In genomic region chr1:3245768-3246167, GRCh38 we compare ENCODE assay signal across 13 cellular contexts.
DNase-seq lines count a peak whose midpoint lies in the region; ATAC-seq and TF ChIP-seq lines count a peak whose summit lies in the region.
"Had no signal": no experiment of that assay in that cellular context is flagged by ENCODE, and none has a peak within 500 bp of the region (broad histone marks: within the 10 kb centered on the region; RNA-seq: fewer than 3 reads in every experiment).

No MANE protein-coding gene starts in this region.

- peaks cover 30% of the 10 kb centered on the region; the same call in 1 of the 2 replicates for H4K20me1 ChIP-seq in BLaER1

- H3K9me3 ChIP-seq in BLaER1: no peaks in the 10 kb centered on the region
- H3K9me3 ChIP-seq in thoracic aorta: no peaks in the 10 kb centered on the region
- no peaks in the 10 kb centered on the region for H3K9me3 ChIP-seq in lower lobe of right lung
- H3K9me3 ChIP-seq: HAP-1 had no signal

- no peak overlapping the region for H3K27ac ChIP-seq in BLaER1
- peak overlapping the region; percentile 25 to 60 for H3K27ac ChIP-seq in thoracic aorta
- no peak overlapping the region for H3K27ac ChIP-seq in lower lobe of right lung
- H3K27ac ChIP-seq: C4-2B had no signal

- peaks cover 42% of the 10 kb centered on the region for H3K4me1 Mint-ChIP-seq in neural crest cell

- intact Hi-C loops in lower lobe of right lung (cut with DNase I): no loop called here

- no peaks in the 10 kb centered on the region for H3K9me3 Mint-ChIP-seq in neural crest cell
- H3K9me3 Mint-ChIP-seq: CD4-positive, alpha-beta memory T cell had no signal

- H3K27ac Mint-ChIP-seq in neural crest cell (ENCODE audit: unreplicated experiment): no peak overlapping the region
- H3K27ac Mint-ChIP-seq: CD4-positive, alpha-beta memory T cell had no signal

- no peaks in the 10 kb centered on the region for H3K36me3 ChIP-seq in BLaER1
- H3K36me3 ChIP-seq in thoracic aorta: peaks cover 9% of the 10 kb centered on the region
- no peaks in the 10 kb centered on the region for H3K36me3 ChIP-seq in lower lobe of right lung
- H3K36me3 ChIP-seq: HAP-1 had no signal

- peaks cover 72% of the 10 kb centered on the region for H3K27me3 Mint-ChIP-seq in neural crest cell (ENCODE audit: low read depth)

- no peak for ATAC-seq in thoracic aorta (ENCODE audit: insufficient number of reproducible peaks, low FRiP score, low read depth)
- ATAC-seq in lower lobe of right lung: no peak

- DNase-seq in MV-4-11 (lab: John Stamatoyannopoulos, UW) (peak; percentile 82), neural crest cell (ENCODE audit: low read depth, low spot score) (no peak), thoracic aorta (ENCODE audit: low spot score) (no peak), lower lobe of right lung (no peak), anterior cingulate cortex (lab: John Stamatoyannopoulos, UW) (no peak), DMS53 (lab: John Stamatoyannopoulos, UW) (no peak)
- DNase-seq: ACHN; CD4-positive, alpha-beta memory T cell; DMS79 treated with DMSO at 0.1 percent for 48 hours; EL had no signal

- H3K9ac ChIP-seq in BLaER1: no peak overlapping the region

- H3K36me3 Mint-ChIP-seq in neural crest cell (ENCODE audit: low read depth): peaks cover 3% of the 10 kb centered on the region
- H3K36me3 Mint-ChIP-seq: CD4-positive, alpha-beta memory T cell had no signal

- H3K4me1 ChIP-seq in BLaER1: peaks cover 8% of the 10 kb centered on the region; the same call in 1 of the 2 replicates
- H3K4me1 ChIP-seq in thoracic aorta (ENCODE audit: control insufficient read depth in 1 of 2, low read depth in 2 of 2): peaks cover 30 to 73% of the 10 kb centered on the region in 2 donors
- peaks cover 10% of the 10 kb centered on the region for H3K4me1 ChIP-seq in lower lobe of right lung

- H3K4me3 Mint-ChIP-seq in neural crest cell: peak overlapping the region; percentile 27
- H3K4me3 Mint-ChIP-seq: CD4-positive, alpha-beta memory T cell had no signal

- H3K4me2 ChIP-seq in BLaER1: peak overlapping the region; percentile 22; the same call in 1 of the 2 replicates

- H3K4me3 ChIP-seq in BLaER1 (no peak overlapping the region), thoracic aorta (no peak overlapping the region), lower lobe of right lung (no peak overlapping the region)
- H3K4me3 ChIP-seq: HAP-1 had no signal

- TF ChIP-seq CTCF in neural crest cell (conservative IDR thresholded peaks at IDR 0.05): no peak
- no peak for TF ChIP-seq CTCF in thoracic aorta (IDR thresholded peaks at IDR 0.05)
- TF ChIP-seq CTCF in lower lobe of right lung (IDR thresholded peaks at IDR 0.05): no peak

- peaks cover 94% of the 10 kb centered on the region for H3K27me3 ChIP-seq in BLaER1
- no peaks in the 10 kb centered on the region for H3K27me3 ChIP-seq in thoracic aorta (replicated peaks; ENCODE audit: insufficient read depth)
- H3K27me3 ChIP-seq in lower lobe of right lung (ENCODE audit: low read depth): peaks cover 27% of the 10 kb centered on the region

Comparison
In these comparisons a context has a peak if more than half of its experiments do, and no peak if none do; other contexts are left out.
1. H3K27ac ChIP-seq: peak in thoracic aorta (2 of 2); none in BLaER1 (single experiment) and lower lobe of right lung (single experiment).